1 cellular context compared by ENCODE assay signal in genomic region chr2:25453199-25453903, GRCh38.
TF ChIP-seq lines count a peak whose summit lies in the region.

No MANE protein-coding gene starts in this region.

TF ChIP-seq in SK-N-SH treated with all-trans-retinoic acid at 6 μM for 48 hours, 23 proteins besides CTCF, POLR2A, EP300 and RAD21 (continued from another document):
- TF ChIP-seq CREB5 (CRISPR knock-in tag; IDR thresholded peaks at IDR 0.05; ENCODE audit: low read depth) (no peak), RARB (CRISPR knock-in tag; IDR thresholded peaks at IDR 0.05) (no peak)
